Comparison of ENCODE assay signal across 1 cellular context in the genomic region with DNA sequence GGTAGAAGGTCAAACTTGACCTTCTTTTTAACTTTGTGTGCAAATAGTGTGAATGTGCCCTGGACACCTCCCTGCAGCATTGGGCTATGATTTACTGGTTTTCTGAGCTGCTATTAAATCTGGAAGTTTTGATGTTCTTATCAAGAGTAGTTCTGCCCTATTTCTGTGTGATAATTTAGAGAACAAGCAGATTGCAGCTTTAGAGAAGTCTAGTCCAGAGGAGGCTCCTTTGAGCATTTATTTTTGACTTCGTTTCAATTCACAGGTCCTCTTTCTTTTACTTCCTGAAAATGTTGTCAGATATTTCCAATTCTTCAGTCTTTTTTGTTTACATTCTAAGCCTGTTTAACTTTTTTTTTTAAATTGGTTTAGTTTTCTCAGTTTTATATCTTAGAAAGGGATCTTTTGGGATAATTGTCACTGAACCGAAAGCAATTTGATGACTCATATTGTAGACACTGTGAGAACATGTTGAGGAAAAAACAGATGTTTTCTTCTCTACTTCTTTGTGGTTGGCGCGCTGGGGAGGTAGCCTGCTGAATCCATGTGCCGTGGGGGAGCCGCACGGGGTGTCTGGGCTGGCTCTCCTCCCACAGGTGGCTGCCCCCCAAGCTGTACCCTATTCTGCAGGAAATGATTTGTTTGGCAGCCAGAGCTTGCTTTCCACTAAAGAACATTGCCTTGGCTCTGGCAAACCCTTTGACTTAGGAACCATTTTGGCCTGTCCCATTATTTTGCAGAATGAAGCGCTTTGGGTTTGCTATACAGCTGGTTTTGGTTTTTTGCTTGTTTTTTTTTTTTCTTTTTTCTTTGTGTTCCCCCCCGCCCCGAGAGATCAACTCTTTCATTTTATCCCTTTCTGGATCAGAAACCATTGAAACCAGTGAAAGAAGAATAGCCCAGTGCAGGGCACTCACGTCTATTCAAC.
A peak's percentile ranks its signal among the peaks of the same experiment; 100 is the strongest.
TF ChIP-seq lines count a peak whose summit lies in the region.

No MANE protein-coding gene starts in this region.

TF ChIP-seq in K562, 482 proteins besides CTCF, POLR2A, EP300 and RAD21 (continued from another document and continues in another):
- TF ChIP-seq, protein P1, sequence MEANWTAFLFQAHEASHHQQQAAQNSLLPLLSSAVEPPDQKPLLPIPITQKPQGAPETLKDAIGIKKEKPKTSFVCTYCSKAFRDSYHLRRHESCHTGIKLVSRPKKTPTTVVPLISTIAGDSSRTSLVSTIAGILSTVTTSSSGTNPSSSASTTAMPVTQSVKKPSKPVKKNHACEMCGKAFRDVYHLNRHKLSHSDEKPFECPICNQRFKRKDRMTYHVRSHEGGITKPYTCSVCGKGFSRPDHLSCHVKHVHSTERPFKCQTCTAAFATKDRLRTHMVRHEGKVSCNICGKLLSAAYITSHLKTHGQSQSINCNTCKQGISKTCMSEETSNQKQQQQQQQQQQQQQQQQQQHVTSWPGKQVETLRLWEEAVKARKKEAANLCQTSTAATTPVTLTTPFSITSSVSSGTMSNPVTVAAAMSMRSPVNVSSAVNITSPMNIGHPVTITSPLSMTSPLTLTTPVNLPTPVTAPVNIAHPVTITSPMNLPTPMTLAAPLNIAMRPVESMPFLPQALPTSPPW (CRISPR knock-in tag; IDR thresholded peaks at IDR 0.05), result peak; percentile 27; the same call in 1 of the 2 replicates
- TF ChIP-seq NEUROD1 (IDR thresholded peaks at IDR 0.05; ENCODE audit: borderline replicate concordance, low read depth, low read length, partially characterized antibody) (peak; percentile 41), MYC (IDR thresholded peaks at IDR 0.05; ENCODE audit: low read depth, low read length) (peak; percentile 63), MYC (CRISPR knock-in tag; IDR thresholded peaks at IDR 0.05; ENCODE audit: borderline replicate concordance, low read depth) (no peak), EGR1 (conservative IDR thresholded peaks at IDR 0.05) (no peak), NR2C2 (CRISPR knock-in tag; IDR thresholded peaks at IDR 0.05) (no peak), NR2C2 (tag; IDR thresholded peaks at IDR 0.05) (0 out of 2 replicates have a peak, but pooled peaks have one; percentile 18), RBBP5 (IDR thresholded peaks at IDR 0.05; ENCODE audit: borderline replicate concordance, insufficient read depth, low read length, poor library complexity, severe bottlenecking) (no peak), TCF3 (CRISPR knock-in tag; IDR thresholded peaks at IDR 0.05) (peak; percentile 54), ZNF431 (CRISPR knock-in tag; IDR thresholded peaks at IDR 0.05) (no peak), TBP (optimal IDR thresholded peaks at IDR 0.05; ENCODE audit: low read depth, low read length) (no peak), C11orf30 (IDR thresholded peaks at IDR 0.05; ENCODE audit: low read depth) (peak; percentile 76; the same call in 1 of the 2 replicates), ELF2 (CRISPR knock-in tag; IDR thresholded peaks at IDR 0.05) (no peak), HMGN3 (IDR thresholded peaks at IDR 0.05; ENCODE audit: borderline replicate concordance, extremely low read depth, insufficient read length, low read depth, low read length) (peak; percentile 36), CBFA2T3 (IDR thresholded peaks at IDR 0.05) (peak; percentile 71), TEAD4 (IDR thresholded peaks at IDR 0.05; ENCODE audit: low read length) (peak; percentile 66), TEAD4 (CRISPR knock-in tag; IDR thresholded peaks at IDR 0.05; ENCODE audit: borderline replicate concordance) (no peak), ESRRA (IDR thresholded peaks at IDR 0.05; ENCODE audit: borderline replicate concordance, low read depth) (0 out of 2 replicates have a peak, but pooled peaks have one; percentile 7), POLR2AphosphoS5 (IDR thresholded peaks at IDR 0.05; ENCODE audit: control insufficient read depth, insufficient read depth, low read depth, low read length) (no peak), RNF2 (IDR thresholded peaks at IDR 0.05) (no peak), CXXC5 (CRISPR knock-in tag; IDR thresholded peaks at IDR 0.05) (no peak), NFATC3 (IDR thresholded peaks at IDR 0.05) (no peak), BMI1 (IDR thresholded peaks at IDR 0.05; ENCODE audit: low read length) (no peak), PHB (CRISPR knock-in tag; IDR thresholded peaks at IDR 0.05) (no peak), HDAC1 (IDR thresholded peaks at IDR 0.05) (0 out of 4 replicates have a peak, but pooled peaks of 1 of the 2 experiments have one; percentile 18), TAF15 (IDR thresholded peaks at IDR 0.05; ENCODE audit: low read depth, low read length) (no peak), MYBL2 (IDR thresholded peaks at IDR 0.05; ENCODE audit: low read depth) (no peak), MYBL2 (CRISPR knock-in tag; IDR thresholded peaks at IDR 0.05; ENCODE audit: borderline replicate concordance) (no peak), ZNF644 (tag; IDR thresholded peaks at IDR 0.05; ENCODE audit: low read depth) (no peak), POLR2H (tag; IDR thresholded peaks at IDR 0.05; ENCODE audit: low read depth) (no peak), MAFG (tag; conservative IDR thresholded peaks at IDR 0.05) (peak; percentile 43; the same call in 1 of the 2 replicates), FOXA3 (CRISPR knock-in tag; conservative IDR thresholded peaks at IDR 0.05 in 1 of 2, IDR thresholded peaks at IDR 0.05 in 1 of 2) (0 out of 4 replicates have a peak, but pooled peaks of 1 of the 2 experiments have one; percentile 38), ADNP (tag; IDR thresholded peaks at IDR 0.05) (peak; percentile 22; the same call in 1 of the 2 replicates), GATA2 (CRISPR knock-in tag; IDR thresholded peaks at IDR 0.05) (peak; percentile 12; the same call in 1 of the 2 replicates), PPARD (CRISPR knock-in tag; IDR thresholded peaks at IDR 0.05) (no peak), SMARCC2 (IDR thresholded peaks at IDR 0.05; ENCODE audit: low read depth) (peak; percentile 85), GABPB1 (CRISPR knock-in tag; IDR thresholded peaks at IDR 0.05) (no peak), SMARCE1 (IDR thresholded peaks at IDR 0.05) (peak; percentile 95), ZNF778 (CRISPR knock-in tag; IDR thresholded peaks at IDR 0.05) (no peak), BHLHE40 (IDR thresholded peaks at IDR 0.05; ENCODE audit: low read length) (peak; percentile 76)
- TF ChIP-seq, protein P2, sequence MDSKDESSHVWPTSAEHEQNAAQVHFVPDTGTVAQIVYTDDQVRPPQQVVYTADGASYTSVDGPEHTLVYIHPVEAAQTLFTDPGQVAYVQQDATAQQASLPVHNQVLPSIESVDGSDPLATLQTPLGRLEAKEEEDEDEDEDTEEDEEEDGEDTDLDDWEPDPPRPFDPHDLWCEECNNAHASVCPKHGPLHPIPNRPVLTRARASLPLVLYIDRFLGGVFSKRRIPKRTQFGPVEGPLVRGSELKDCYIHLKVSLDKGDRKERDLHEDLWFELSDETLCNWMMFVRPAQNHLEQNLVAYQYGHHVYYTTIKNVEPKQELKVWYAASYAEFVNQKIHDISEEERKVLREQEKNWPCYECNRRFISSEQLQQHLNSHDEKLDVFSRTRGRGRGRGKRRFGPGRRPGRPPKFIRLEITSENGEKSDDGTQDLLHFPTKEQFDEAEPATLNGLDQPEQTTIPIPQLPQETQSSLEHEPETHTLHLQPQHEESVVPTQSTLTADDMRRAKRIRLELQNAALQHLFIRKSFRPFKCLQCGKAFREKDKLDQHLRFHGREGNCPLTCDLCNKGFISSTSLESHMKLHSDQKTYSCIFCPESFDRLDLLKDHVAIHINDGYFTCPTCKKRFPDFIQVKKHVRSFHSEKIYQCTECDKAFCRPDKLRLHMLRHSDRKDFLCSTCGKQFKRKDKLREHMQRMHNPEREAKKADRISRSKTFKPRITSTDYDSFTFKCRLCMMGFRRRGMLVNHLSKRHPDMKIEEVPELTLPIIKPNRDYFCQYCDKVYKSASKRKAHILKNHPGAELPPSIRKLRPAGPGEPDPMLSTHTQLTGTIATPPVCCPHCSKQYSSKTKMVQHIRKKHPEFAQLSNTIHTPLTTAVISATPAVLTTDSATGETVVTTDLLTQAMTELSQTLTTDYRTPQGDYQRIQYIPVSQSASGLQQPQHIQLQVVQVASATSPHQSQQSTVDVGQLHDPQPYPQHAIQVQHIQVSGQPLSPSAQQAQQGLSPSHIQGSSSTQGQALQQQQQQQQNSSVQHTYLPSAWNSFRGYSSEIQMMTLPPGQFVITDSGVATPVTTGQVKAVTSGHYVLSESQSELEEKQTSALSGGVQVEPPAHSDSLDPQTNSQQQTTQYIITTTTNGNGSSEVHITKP (IDR thresholded peaks at IDR 0.05; ENCODE audit: partially characterized antibody), result peak; percentile 79
- TF ChIP-seq, protein P3, sequence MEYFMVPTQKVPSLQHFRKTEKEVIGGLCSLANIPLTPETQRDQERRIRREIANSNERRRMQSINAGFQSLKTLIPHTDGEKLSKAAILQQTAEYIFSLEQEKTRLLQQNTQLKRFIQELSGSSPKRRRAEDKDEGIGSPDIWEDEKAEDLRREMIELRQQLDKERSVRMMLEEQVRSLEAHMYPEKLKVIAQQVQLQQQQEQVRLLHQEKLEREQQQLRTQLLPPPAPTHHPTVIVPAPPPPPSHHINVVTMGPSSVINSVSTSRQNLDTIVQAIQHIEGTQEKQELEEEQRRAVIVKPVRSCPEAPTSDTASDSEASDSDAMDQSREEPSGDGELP (CRISPR knock-in tag; IDR thresholded peaks at IDR 0.05; ENCODE audit: borderline replicate concordance), result peak; percentile 84
- TF ChIP-seq, protein P4, sequence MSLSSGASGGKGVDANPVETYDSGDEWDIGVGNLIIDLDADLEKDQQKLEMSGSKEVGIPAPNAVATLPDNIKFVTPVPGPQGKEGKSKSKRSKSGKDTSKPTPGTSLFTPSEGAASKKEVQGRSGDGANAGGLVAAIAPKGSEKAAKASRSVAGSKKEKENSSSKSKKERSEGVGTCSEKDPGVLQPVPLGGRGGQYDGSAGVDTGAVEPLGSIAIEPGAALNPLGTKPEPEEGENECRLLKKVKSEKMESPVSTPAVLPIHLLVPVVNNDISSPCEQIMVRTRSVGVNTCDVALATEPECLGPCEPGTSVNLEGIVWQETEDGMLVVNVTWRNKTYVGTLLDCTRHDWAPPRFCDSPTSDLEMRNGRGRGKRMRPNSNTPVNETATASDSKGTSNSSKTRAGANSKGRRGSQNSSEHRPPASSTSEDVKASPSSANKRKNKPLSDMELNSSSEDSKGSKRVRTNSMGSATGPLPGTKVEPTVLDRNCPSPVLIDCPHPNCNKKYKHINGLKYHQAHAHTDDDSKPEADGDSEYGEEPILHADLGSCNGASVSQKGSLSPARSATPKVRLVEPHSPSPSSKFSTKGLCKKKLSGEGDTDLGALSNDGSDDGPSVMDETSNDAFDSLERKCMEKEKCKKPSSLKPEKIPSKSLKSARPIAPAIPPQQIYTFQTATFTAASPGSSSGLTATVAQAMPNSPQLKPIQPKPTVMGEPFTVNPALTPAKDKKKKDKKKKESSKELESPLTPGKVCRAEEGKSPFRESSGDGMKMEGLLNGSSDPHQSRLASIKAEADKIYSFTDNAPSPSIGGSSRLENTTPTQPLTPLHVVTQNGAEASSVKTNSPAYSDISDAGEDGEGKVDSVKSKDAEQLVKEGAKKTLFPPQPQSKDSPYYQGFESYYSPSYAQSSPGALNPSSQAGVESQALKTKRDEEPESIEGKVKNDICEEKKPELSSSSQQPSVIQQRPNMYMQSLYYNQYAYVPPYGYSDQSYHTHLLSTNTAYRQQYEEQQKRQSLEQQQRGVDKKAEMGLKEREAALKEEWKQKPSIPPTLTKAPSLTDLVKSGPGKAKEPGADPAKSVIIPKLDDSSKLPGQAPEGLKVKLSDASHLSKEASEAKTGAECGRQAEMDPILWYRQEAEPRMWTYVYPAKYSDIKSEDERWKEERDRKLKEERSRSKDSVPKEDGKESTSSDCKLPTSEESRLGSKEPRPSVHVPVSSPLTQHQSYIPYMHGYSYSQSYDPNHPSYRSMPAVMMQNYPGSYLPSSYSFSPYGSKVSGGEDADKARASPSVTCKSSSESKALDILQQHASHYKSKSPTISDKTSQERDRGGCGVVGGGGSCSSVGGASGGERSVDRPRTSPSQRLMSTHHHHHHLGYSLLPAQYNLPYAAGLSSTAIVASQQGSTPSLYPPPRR (CRISPR knock-in tag; IDR thresholded peaks at IDR 0.05; ENCODE audit: borderline replicate concordance), result 0 out of 2 replicates have a peak, but pooled peaks have one; percentile 36
- TF ChIP-seq, protein P5, sequence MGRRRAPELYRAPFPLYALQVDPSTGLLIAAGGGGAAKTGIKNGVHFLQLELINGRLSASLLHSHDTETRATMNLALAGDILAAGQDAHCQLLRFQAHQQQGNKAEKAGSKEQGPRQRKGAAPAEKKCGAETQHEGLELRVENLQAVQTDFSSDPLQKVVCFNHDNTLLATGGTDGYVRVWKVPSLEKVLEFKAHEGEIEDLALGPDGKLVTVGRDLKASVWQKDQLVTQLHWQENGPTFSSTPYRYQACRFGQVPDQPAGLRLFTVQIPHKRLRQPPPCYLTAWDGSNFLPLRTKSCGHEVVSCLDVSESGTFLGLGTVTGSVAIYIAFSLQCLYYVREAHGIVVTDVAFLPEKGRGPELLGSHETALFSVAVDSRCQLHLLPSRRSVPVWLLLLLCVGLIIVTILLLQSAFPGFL (CRISPR knock-in tag; IDR thresholded peaks at IDR 0.05), result no peak
- TF ChIP-seq, protein P6, sequence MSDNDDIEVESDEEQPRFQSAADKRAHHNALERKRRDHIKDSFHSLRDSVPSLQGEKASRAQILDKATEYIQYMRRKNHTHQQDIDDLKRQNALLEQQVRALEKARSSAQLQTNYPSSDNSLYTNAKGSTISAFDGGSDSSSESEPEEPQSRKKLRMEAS (CRISPR knock-in tag; IDR thresholded peaks at IDR 0.05), result peak; percentile 92
- TF ChIP-seq, protein P7, sequence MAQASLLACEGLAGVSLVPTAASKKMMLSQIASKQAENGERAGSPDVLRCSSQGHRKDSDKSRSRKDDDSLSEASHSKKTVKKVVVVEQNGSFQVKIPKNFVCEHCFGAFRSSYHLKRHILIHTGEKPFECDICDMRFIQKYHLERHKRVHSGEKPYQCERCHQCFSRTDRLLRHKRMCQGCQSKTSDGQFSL (CRISPR knock-in tag; IDR thresholded peaks at IDR 0.05), result peak; percentile 84
- TF ChIP-seq, protein P7 (tag; IDR thresholded peaks at IDR 0.05), result no peak
- TF ChIP-seq, protein P8, sequence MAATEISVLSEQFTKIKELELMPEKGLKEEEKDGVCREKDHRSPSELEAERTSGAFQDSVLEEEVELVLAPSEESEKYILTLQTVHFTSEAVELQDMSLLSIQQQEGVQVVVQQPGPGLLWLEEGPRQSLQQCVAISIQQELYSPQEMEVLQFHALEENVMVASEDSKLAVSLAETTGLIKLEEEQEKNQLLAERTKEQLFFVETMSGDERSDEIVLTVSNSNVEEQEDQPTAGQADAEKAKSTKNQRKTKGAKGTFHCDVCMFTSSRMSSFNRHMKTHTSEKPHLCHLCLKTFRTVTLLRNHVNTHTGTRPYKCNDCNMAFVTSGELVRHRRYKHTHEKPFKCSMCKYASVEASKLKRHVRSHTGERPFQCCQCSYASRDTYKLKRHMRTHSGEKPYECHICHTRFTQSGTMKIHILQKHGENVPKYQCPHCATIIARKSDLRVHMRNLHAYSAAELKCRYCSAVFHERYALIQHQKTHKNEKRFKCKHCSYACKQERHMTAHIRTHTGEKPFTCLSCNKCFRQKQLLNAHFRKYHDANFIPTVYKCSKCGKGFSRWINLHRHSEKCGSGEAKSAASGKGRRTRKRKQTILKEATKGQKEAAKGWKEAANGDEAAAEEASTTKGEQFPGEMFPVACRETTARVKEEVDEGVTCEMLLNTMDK (IDR thresholded peaks at IDR 0.05; ENCODE audit: borderline replicate concordance, insufficient read depth, low read depth, low read length, poor library complexity, severe bottlenecking), result no peak
